Comparison of ENCODE assay signal across 17 cellular contexts in the genomic region with DNA sequence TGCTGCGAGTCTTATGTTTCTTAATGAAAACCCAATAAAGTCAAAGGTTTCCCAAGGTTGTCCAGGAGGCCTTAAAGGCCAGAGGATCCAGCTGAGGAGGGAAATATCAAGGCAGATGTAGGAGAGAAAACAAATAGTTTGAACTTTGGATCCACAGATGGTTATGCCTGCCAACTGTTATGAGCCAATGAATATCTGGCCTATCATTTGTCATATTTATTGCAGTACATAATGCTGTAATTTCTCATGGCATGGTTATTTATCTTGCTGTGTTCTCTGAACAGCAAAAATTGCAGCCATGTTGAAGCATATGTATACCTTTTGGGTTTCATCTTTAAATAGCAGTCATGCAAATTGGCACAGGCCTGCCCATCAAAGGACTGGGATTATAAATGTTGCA. TPM values are rescaled to one million over a fixed set of nuclear protein-coding genes. Genes with fewer than 3 reads are reported as not detected.
"Had no signal": no experiment of that assay in that cellular context is flagged by ENCODE, and none has a peak within 500 bp of the region (broad histone marks: within the 10 kb centered on the region; RNA-seq: fewer than 3 reads in every experiment).

No MANE protein-coding gene starts in this region.

- H3K4me3 ChIP-seq: thyroid gland, vagina had no signal

- H3K4me1 ChIP-seq: thyroid gland, vagina had no signal

- H3K9me3 Mint-ChIP-seq: activated CD8-positive, alpha-beta T cell treated with anti-CD3 and anti-CD28 coated beads for 36 hours; activated naive CD8-positive, alpha-beta T cell treated with anti-CD3 and anti-CD28 coated beads for 36 hours; activated T-cell treated with anti-CD3 and anti-CD28 coated beads, Interleukin-2, amount 50 U/mL, for 72 hours; nephron progenitor cell had no signal

- H3K4me3 Mint-ChIP-seq: activated CD4-positive, alpha-beta T cell treated with anti-CD3 and anti-CD28 coated beads for 36 hours; activated CD8-positive, alpha-beta T cell treated with anti-CD3 and anti-CD28 coated beads for 36 hours; activated naive CD8-positive, alpha-beta T cell treated with anti-CD3 and anti-CD28 coated beads for 36 hours; activated T-cell treated with anti-CD3 and anti-CD28 coated beads, Interleukin-2, amount 50 U/mL, for 72 hours; immature natural killer cell; nephron progenitor cell had no signal

- H3K9me3 ChIP-seq: thyroid gland, vagina had no signal

- H3K27ac ChIP-seq: thyroid gland, vagina, WERI-Rb-1 had no signal

- H3K36me3 ChIP-seq: thyroid gland, vagina, WERI-Rb-1 had no signal

- H3K36me3 Mint-ChIP-seq: activated naive CD8-positive, alpha-beta T cell treated with anti-CD3 and anti-CD28 coated beads for 36 hours; immature natural killer cell had no signal

- H3K27me3 ChIP-seq: thyroid gland, vagina had no signal

- ATAC-seq: activated CD4-positive, alpha-beta T cell treated with anti-CD3 and anti-CD28 coated beads for 36 hours; activated CD8-positive, alpha-beta T cell treated with anti-CD3 and anti-CD28 coated beads for 36 hours; activated T-cell treated with anti-CD3 and anti-CD28 coated beads, Interleukin-2, amount 50 U/mL, for 72 hours had no signal

- H3K27ac Mint-ChIP-seq: activated CD4-positive, alpha-beta T cell treated with anti-CD3 and anti-CD28 coated beads for 36 hours; activated CD8-positive, alpha-beta T cell treated with anti-CD3 and anti-CD28 coated beads for 36 hours; activated naive CD8-positive, alpha-beta T cell treated with anti-CD3 and anti-CD28 coated beads for 36 hours; activated T-cell treated with anti-CD3 and anti-CD28 coated beads, Interleukin-2, amount 50 U/mL, for 72 hours; immature natural killer cell; nephron progenitor cell had no signal

- DNase-seq: activated CD8-positive, alpha-beta memory T cell treated with anti-CD3 and anti-CD28 coated beads, Interleukin-2, amount 50 U/mL, for 4 hours; activated CD8-positive, alpha-beta T cell treated with anti-CD3 and anti-CD28 coated beads for 36 hours; activated gamma-delta T cell treated with Interleukin-2 at 50 U/mL for 16 hours; activated naive CD8-positive, alpha-beta T cell treated with anti-CD3 and anti-CD28 coated beads for 36 hours; activated T-cell treated with anti-CD3 and anti-CD28 coated beads, Interleukin-2, amount 50 U/mL, for 72 hours; anterior cingulate cortex; dermis blood vessel endothelial cell; glutamatergic neuron; immature natural killer cell; mammary epithelial cell; nephron progenitor cell; stimulated activated CD4-positive, alpha-beta T cell treated with anti-CD3 and anti-CD28 coated beads, Interleukin-4, amount 100 ng/mL, for 4 hours; T1000; thyroid gland; WERI-Rb-1 had no signal

- H3K27me3 Mint-ChIP-seq: activated CD8-positive, alpha-beta T cell treated with anti-CD3 and anti-CD28 coated beads for 36 hours; activated naive CD8-positive, alpha-beta T cell treated with anti-CD3 and anti-CD28 coated beads for 36 hours had no signal

- H3K4me1 Mint-ChIP-seq: activated CD4-positive, alpha-beta T cell treated with anti-CD3 and anti-CD28 coated beads for 36 hours; activated naive CD8-positive, alpha-beta T cell treated with anti-CD3 and anti-CD28 coated beads for 36 hours; immature natural killer cell; nephron progenitor cell had no signal

RNA-seq across cellular contexts. Expression of a gene that starts 38.2 kb away (rescaled TPM):
- total RNA-seq: activated CD4-positive, alpha-beta T cell treated with anti-CD3 and anti-CD28 coated beads for 36 hours; activated CD8-positive, alpha-beta T cell treated with anti-CD3 and anti-CD28 coated beads for 36 hours; activated naive CD8-positive, alpha-beta T cell treated with anti-CD3 and anti-CD28 coated beads for 36 hours; activated T-cell treated with anti-CD3 and anti-CD28 coated beads, Interleukin-2, amount 50 U/mL, for 72 hours had no signal
